In the genomic region with DNA sequence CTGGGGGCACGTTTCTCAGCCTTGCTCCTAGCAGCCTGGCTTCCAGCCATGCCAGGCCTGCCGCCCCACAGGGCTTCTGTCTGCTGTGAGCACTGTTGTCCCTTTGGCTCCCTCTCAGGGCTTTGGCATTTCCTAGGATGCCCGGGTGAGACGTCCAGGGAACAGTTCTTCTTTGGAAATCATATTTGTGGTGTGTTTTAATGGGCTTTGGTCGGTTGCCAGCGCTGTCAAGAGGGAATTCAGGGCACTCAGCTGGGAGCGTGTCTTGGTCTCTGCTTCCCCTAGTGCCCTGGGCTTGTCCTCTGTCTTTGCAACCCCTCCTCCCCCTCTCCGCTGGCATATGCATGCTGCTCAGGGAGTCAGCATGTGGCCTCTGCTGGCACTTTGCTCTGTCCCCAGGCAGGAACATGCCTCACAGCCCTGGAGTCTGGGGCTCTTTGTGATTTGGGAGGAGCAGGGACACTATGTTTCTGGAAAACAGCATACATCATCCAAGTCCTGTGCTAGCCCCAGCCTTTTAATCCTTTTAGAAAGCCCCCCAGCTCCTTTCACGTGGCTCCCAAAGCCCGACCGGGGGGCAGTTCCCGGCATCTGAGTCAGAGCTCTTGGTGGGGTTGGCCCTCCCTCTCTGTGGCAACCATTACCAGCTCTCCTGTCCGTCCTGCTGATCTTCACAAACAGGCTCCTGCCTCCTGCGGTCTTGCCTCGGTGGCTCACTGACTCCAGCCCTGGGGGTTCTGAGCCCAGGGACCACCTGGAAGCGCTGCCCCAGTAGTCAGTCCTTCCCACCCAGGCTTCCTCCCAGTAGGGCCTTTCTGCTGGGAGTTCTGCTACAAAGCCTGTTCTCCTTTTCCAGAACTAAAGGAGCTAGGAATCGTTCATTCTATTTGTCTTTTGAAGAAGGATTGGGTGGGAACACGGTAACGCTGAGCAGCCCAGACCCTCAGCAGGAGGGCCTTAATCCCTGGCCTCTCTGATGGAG, we compare ENCODE assay signal across 8 cellular contexts. TPM values are rescaled to one million over a fixed set of nuclear protein-coding genes. Genes with fewer than 3 reads are reported as not detected.
DNase-seq lines count a peak whose midpoint lies in the region; FAIRE-seq and TF ChIP-seq lines count a peak whose summit lies in the region.

No MANE protein-coding gene starts in this region.

- FAIRE-seq in GM12892 (lab: Jason Lieb, UNC): no peak

- POLR2A ChIA-PET in RWPE1 (lab: Yijun Ruan, JAX; ENCODE audit: low non-redundant PET) (interaction anchor here (1.0 to 2.3 kb wide), 2 partner anchors 9 to 27 kb away, joined by 3 to 12 read pairs; a partner anchor contains a TSS), GM10248 (lab: Yijun Ruan, JAX) (no interaction called here)

- BruUV-seq in Calu3 (replicated peaks; lab: Mats Ljungman, UMichigan): no TSS peak

- H3K4me3 Mint-ChIP-seq in Calu3 (ENCODE audit: low read depth, unreplicated experiment): no peak overlapping the region
- peak overlapping the region; percentile 44 for H3K4me3 Mint-ChIP-seq in osteocyte (ENCODE audit: unreplicated experiment)

- no peak overlapping the region for H3K4me3 ChIP-seq in fibroblast of the aortic adventitia (ENCODE audit: low read depth, low read length)

- peak overlapping the region; percentile 100 for H3K27ac ChIP-seq in RWPE1

- H3K4me1 Mint-ChIP-seq in Calu3 (ENCODE audit: low read depth, unreplicated experiment) (peaks cover 69% of the 10 kb centered on the region), osteocyte (ENCODE audit: unreplicated experiment) (peaks cover 91% of the 10 kb centered on the region)

- CTCF ChIA-PET in Calu3 (lab: Charles Lee): interaction anchor here (0.6 kb wide), 2 partner anchors 19 to 27 kb away, joined by 3 read pairs; a partner anchor contains a TSS
- CTCF ChIA-PET in RWPE1 (lab: Yijun Ruan, JAX): interaction anchor here (0.6 to 2.2 kb wide), 6 partner anchors 14 to 62 kb away, joined by 3 to 11 read pairs (median 4); a partner anchor contains a TSS
- CTCF ChIA-PET in GM10248 (lab: Yijun Ruan, JAX): interaction anchor here (0.8 to 27.0 kb wide), 6 partner anchors 8 to 92 kb away, joined by 3 to 424 read pairs (median 7); a partner anchor contains a TSS

- H3K27me3 Mint-ChIP-seq in Calu3 (ENCODE audit: unreplicated experiment) (no peaks in the 10 kb centered on the region), osteocyte (ENCODE audit: unreplicated experiment) (no peaks in the 10 kb centered on the region)

- no peak for TF ChIP-seq POLR2A in GM12892 (IDR thresholded peaks at IDR 0.05; ENCODE audit: low read depth, low read length)

- no peak for TF ChIP-seq CTCF in Calu3 (IDR thresholded peaks at IDR 0.05; ENCODE audit: unreplicated experiment)
- no peak; the same call in 1 of the 2 replicates for TF ChIP-seq CTCF in RWPE1 (conservative IDR thresholded peaks at IDR 0.05; ENCODE audit: low read depth)
- TF ChIP-seq CTCF in fibroblast of the aortic adventitia (IDR thresholded peaks at IDR 0.05; ENCODE audit: insufficient read depth, low read length): no peak
- TF ChIP-seq CTCF in osteocyte (IDR thresholded peaks at IDR 0.05): peak; percentile 37
- TF ChIP-seq CTCF in GM10248 (IDR thresholded peaks at IDR 0.05; ENCODE audit: control extremely low read depth, extremely low read depth, low read depth, missing control alignments): no peak

- intact Hi-C loops in Calu3 (cut with micrococcal nuclease; ENCODE audit: unreplicated experiment): no loop called here

- H3K36me3 Mint-ChIP-seq in Calu3 (ENCODE audit: insufficient read depth, unreplicated experiment) (peaks cover 56% of the 10 kb centered on the region), osteocyte (ENCODE audit: unreplicated experiment) (peaks cover 20% of the 10 kb centered on the region)

- DNase-seq in Calu3: peak; percentile 30
- peak; percentile 63 for DNase-seq in RWPE1 (ENCODE audit: low spot score)
- peak; percentile 45 for DNase-seq in fibroblast of the aortic adventitia (ENCODE audit: low read depth)
- DNase-seq in osteocyte (ENCODE audit: extremely low spot score, unreplicated experiment): peak; percentile 99
- DNase-seq in GM10248 (ENCODE audit: extremely low spot score): no peak
- no peak for DNase-seq in GM12892 (ENCODE audit: insufficient read length)
- no peak for DNase-seq in CD1c-positive myeloid dendritic cell (ENCODE audit: extremely low spot score)
- no peak for DNase-seq in NAMALWA (ENCODE audit: low spot score)

- H3K27ac Mint-ChIP-seq in Calu3 (ENCODE audit: unreplicated experiment): peak overlapping the region; percentile 40
- H3K27ac Mint-ChIP-seq in osteocyte (ENCODE audit: unreplicated experiment): peak overlapping the region; percentile 99

- no peaks in the 10 kb centered on the region for H3K9me3 Mint-ChIP-seq in Calu3 (ENCODE audit: low read depth, unreplicated experiment)
- no peaks in the 10 kb centered on the region for H3K9me3 Mint-ChIP-seq in osteocyte (ENCODE audit: unreplicated experiment)

RNA-seq across cellular contexts. Expression of a gene that starts 26.7 kb away (rescaled TPM):
- total RNA-seq in Calu3 (2022): 96.4 and 98.4 TPM in 2 replicates
- 45.8 and 93.8 TPM in 2 replicates for total RNA-seq in fibroblast of the aortic adventitia (ENCODE audit: low replicate concordance)
- total RNA-seq in osteocyte: 88.1 and 103 TPM in 2 replicates
- 65.3 TPM for polyA plus RNA-seq in GM12892 (2012; ENCODE audit: missing spikeins)

RNA-seq across cellular contexts. Expression of a gene that starts 26.8 kb away (rescaled TPM):
- total RNA-seq in Calu3 (2022): 71.3 and 87.3 TPM in 2 replicates
- 17.6 and 22.2 TPM in 2 replicates for total RNA-seq in fibroblast of the aortic adventitia (ENCODE audit: low replicate concordance)
- 39.2 and 44.7 TPM in 2 replicates for total RNA-seq in osteocyte
- polyA plus RNA-seq in GM12892 (2012; ENCODE audit: missing spikeins): 22.7 TPM

RNA-seq across cellular contexts. Expression of a gene that starts 27.5 kb away (rescaled TPM):
- total RNA-seq in Calu3 (2022) (253 and 301 TPM in 2 replicates), fibroblast of the aortic adventitia (ENCODE audit: low replicate concordance) (0.09 and 0.16 TPM in 2 replicates), osteocyte (460 and 524 TPM in 2 replicates)
- polyA plus RNA-seq in GM12892 (2012; ENCODE audit: missing spikeins): 1.1 TPM

Comparison
In these comparisons a context has a peak if more than half of its experiments do, and no peak if none do; other contexts are left out.
1. DNase-seq: peak in Calu3 (single experiment), RWPE1 (single experiment), fibroblast of the aortic adventitia (single experiment) and osteocyte (single experiment); none in GM10248 (single experiment), GM12892 (single experiment), CD1c-positive myeloid dendritic cell (single experiment) and NAMALWA (single experiment).
2. RNA of a gene that starts 27.5 kb away (total RNA-seq): 460 to 524 TPM in osteocyte and 253 to 301 TPM in Calu3; 0.09 to 0.16 TPM in fibroblast of the aortic adventitia; every median in the first group is over 100 times any median in the second.